In the genomic region with DNA sequence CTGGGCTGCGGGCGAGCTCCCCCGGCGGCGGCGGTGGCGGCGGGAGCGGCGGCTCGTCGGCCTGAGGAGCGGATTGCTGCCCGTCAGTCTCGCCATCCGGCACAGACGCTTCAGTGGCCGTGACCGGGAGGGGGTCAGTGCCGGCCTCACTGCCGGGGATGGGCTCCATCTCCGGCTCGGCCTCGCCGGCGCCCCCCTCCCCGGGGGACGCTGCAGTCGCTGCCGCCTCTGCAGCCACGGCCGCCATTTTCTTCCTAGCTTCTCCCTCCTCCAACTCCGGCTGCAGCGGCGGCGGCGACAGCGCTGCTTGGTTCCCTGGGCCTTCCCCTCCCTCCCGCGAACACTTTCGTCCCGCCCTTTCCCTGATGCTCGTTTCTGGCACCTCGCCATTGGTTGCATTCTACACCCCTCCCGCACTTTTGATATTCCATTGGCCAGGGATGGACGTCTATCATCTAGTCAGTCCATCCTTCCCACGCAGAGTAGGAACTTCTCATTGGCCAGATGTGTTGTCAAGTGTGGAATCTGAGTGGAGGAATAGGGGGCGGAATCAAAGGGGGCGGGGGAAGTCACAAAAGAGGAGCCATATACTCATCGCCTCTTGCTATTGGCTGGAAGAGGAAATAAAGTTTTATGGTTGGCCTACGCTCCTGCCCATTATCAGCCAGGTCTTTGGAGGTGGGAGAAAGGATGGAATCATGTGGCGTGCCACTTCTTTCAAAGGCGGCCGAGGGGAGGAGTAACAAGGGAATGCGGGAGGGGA, we compare ENCODE assay signal across 8 cellular contexts. TPM values are rescaled to one million over a fixed set of nuclear protein-coding genes. Genes with fewer than 3 reads are reported as not detected.
DNase-seq lines count a peak whose midpoint lies in the region; ATAC-seq and TF ChIP-seq lines count a peak whose summit lies in the region.

A gene with protein sequence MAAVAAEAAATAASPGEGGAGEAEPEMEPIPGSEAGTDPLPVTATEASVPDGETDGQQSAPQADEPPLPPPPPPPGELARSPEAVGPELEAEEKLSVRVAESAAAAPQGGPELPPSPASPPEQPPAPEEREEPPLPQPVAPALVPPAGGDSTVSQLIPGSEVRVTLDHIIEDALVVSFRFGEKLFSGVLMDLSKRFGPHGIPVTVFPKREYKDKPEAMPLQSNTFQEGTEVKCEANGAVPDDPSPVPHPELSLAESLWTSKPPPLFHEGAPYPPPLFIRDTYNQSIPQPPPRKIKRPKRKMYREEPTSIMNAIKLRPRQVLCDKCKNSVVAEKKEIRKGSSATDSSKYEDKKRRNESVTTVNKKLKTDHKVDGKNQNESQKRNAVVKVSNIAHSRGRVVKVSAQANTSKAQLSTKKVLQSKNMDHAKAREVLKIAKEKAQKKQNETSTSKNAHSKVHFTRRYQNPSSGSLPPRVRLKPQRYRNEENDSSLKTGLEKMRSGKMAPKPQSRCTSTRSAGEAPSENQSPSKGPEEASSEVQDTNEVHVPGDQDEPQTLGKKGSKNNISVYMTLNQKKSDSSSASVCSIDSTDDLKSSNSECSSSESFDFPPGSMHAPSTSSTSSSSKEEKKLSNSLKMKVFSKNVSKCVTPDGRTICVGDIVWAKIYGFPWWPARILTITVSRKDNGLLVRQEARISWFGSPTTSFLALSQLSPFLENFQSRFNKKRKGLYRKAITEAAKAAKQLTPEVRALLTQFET (minus strand): TSS at position 309 of the 763 bp plus-strand sequence. CDS start 62 bp downstream, at position 247.

- peaks cover 7% of the 10 kb centered on the region for H3K4me1 ChIP-seq in smooth muscle cell (ENCODE audit: low read depth)

- peak within 1 kb of the TSS; percentile 85 for H2AFZ ChIP-seq in smooth muscle cell (ENCODE audit: low read depth)

- H3K36me3 ChIP-seq in smooth muscle cell (ENCODE audit: low read depth), result no peaks in the 10 kb centered on the region

- peak within 1 kb of the TSS; percentile 98 for H3K27ac ChIP-seq in caudate nucleus (ENCODE audit: low read depth, low read length)
- H3K27ac ChIP-seq in smooth muscle cell (ENCODE audit: low read depth), result peak within 1 kb of the TSS; percentile 66

- CTCF ChIA-PET in activated B cell treated with CpG ODN at 0.5 μM for 24 hours (lab: Charles Lee), result no interaction called here

- H3K79me2 ChIP-seq in smooth muscle cell (ENCODE audit: low read depth), result peaks cover 44% of the 10 kb centered on the region

- peaks cover 17% of the 10 kb centered on the region for H3K4me1 Mint-ChIP-seq in activated B cell treated with CpG ODN at 0.5 μM for 24 hours

- under 1% methylated on average over 33 of the region's 55 CpGs for WGBS in smooth muscle cell (ENCODE audit: low lambda C conversion rate)

- peak within 1 kb of the TSS; percentile 92 for H3K27ac Mint-ChIP-seq in activated B cell treated with CpG ODN at 0.5 μM for 24 hours

- peaks cover 6% of the 10 kb centered on the region for H3K27me3 Mint-ChIP-seq in activated B cell treated with CpG ODN at 0.5 μM for 24 hours

- H3F3A ChIP-seq in smooth muscle cell (ENCODE audit: low read depth), result no peaks in the 10 kb centered on the region

- POLR2A ChIA-PET in activated B cell treated with CpG ODN at 0.5 μM for 24 hours (lab: Charles Lee), result interaction anchor here (0.7 to 1.3 kb wide), 6 partner anchors 11 to 349 kb away, joined by 3 to 7 read pairs (median 4); a partner anchor contains a TSS

- peak; percentile 93 for ATAC-seq in HG03196 (IDR thresholded peaks at IDR 0.05; ENCODE audit: unreplicated experiment)
- peak; percentile 92 for ATAC-seq in activated B cell treated with CpG ODN at 0.5 μM for 24 hours (ENCODE audit: low read depth)

- peak within 1 kb of the TSS; percentile 91 for H3K9ac ChIP-seq in smooth muscle cell (ENCODE audit: low read depth)

- H3K4me3 ChIP-seq in AG09309 (ENCODE audit: control insufficient read depth, low read depth, low read length) (peak within 1 kb of the TSS; percentile 87), smooth muscle cell (peak within 1 kb of the TSS; percentile 98)

- peak within 1 kb of the TSS; percentile 92 for H3K4me2 ChIP-seq in smooth muscle cell

- peak within 1 kb of the TSS; percentile 95 for H3K4me3 Mint-ChIP-seq in activated B cell treated with CpG ODN at 0.5 μM for 24 hours

- H4K20me1 ChIP-seq in smooth muscle cell (ENCODE audit: low read depth), result peaks cover 21% of the 10 kb centered on the region

- peak; percentile 94 for TF ChIP-seq POLR2A in GM18951 (IDR thresholded peaks at IDR 0.05; ENCODE audit: extremely low read depth, insufficient read depth, insufficient read length)

- in situ Hi-C loops in GM18951 (cut with MboI; ENCODE audit: low sequenced_read_pairs, unreplicated experiment), result no loop called here

- DNase-seq in AG09309 (ENCODE audit: low read depth) (peak; percentile 100), NCI-H345 (lab: John Stamatoyannopoulos, UW) (peak; percentile 100), activated B cell treated with CpG ODN at 0.5 μM for 24 hours (peak; percentile 81), caudate nucleus (lab: John Stamatoyannopoulos, UW) (peak; percentile 77 to 100 (median 99)), iPS-NIHi7 (ENCODE audit: extremely low spot score) (peak; percentile 97), smooth muscle cell (lab: John Stamatoyannopoulos, UW; ENCODE audit: unreplicated experiment) (peak; percentile 91)

- no peak for TF ChIP-seq CTCF in AG09309 (IDR thresholded peaks at IDR 0.05; ENCODE audit: control insufficient read depth, insufficient read depth, low read depth, low read length, missing control alignments)
- no peak for TF ChIP-seq CTCF in activated B cell treated with CpG ODN at 0.5 μM for 24 hours (IDR thresholded peaks at IDR 0.05)
- TF ChIP-seq CTCF in smooth muscle cell (IDR thresholded peaks at IDR 0.05; ENCODE audit: borderline replicate concordance, insufficient read depth, poor library complexity, severe bottlenecking), result no peak

- no peaks in the 10 kb centered on the region for H3K27me3 ChIP-seq in smooth muscle cell (ENCODE audit: low read depth)

- peaks cover 22% of the 10 kb centered on the region for H3K36me3 Mint-ChIP-seq in activated B cell treated with CpG ODN at 0.5 μM for 24 hours (ENCODE audit: low read depth)

- H3K9me3 Mint-ChIP-seq in activated B cell treated with CpG ODN at 0.5 μM for 24 hours, result no peaks in the 10 kb centered on the region

- intact Hi-C loops in activated B cell treated with CpG ODN at 0.5 μM for 24 hours (cut with micrococcal nuclease), result loop anchor here (1.0 to 5.0 kb wide), 6 partner anchors 14 to 787 kb away; a partner anchor contains a TSS

- H3K9me3 ChIP-seq in smooth muscle cell (replicated peaks; ENCODE audit: low read depth), result no peaks in the 10 kb centered on the region

RNA-seq across cellular contexts. Expression of the gene that starts here (rescaled TPM):
- total RNA-seq in activated B cell treated with CpG ODN at 0.5 μM for 24 hours (25.8 and 33.0 TPM in 2 replicates), smooth muscle cell (22.6 and 34.9 TPM in 2 replicates)
- 18.6 and 25.5 TPM in 2 replicates for polyA plus RNA-seq in smooth muscle cell

Comparison
In these comparisons a context has a peak if more than half of its experiments do, and no peak if none do; other contexts are left out.
1. Peak in every context shown above with its lines: DNase-seq, ATAC-seq, H3K4me3 ChIP-seq and H3K27ac ChIP-seq.